In genomic region chr3:100144255-100144866, GRCh38 we compare ENCODE assay signal across 15 cellular contexts. TPM values are rescaled to one million over a fixed set of nuclear protein-coding genes. Genes with fewer than 3 reads are reported as not detected.
A peak's percentile ranks its signal among the peaks of the same experiment; 100 is the strongest.
DNase-seq lines count a peak whose midpoint lies in the region; ATAC-seq and TF ChIP-seq lines count a peak whose summit lies in the region.
"Had no signal": no experiment of that assay in that cellular context is flagged by ENCODE, and none has a peak within 500 bp of the region (broad histone marks: within the 10 kb centered on the region; RNA-seq: fewer than 3 reads in every experiment).

No MANE protein-coding gene starts in this region.

- no peak overlapping the region for H3K4me3 ChIP-seq in sigmoid colon

- no peak overlapping the region for H3K27ac ChIP-seq in sigmoid colon
- H3K27ac ChIP-seq: brain microvascular endothelial cell had no signal

- intact Hi-C loops in sciatic nerve (cut with DNase I) (no loop called here), sigmoid colon (cut with DNase I) (no loop called here)

- H3K9me3 Mint-ChIP-seq in activated T-cell treated with anti-CD3 and anti-CD28 coated beads, Interleukin-2, amount 50 U/mL, for 72 hours: peaks cover 5 to 6% of the 10 kb centered on the region in 2 donors
- H3K9me3 Mint-ChIP-seq in activated T-cell treated with anti-CD3 and anti-CD28 coated beads, Interleukin-2, amount 50 U/mL, for 4 hours: peaks cover 17% of the 10 kb centered on the region
- peaks cover 15% of the 10 kb centered on the region for H3K9me3 Mint-ChIP-seq in stimulated activated memory B cell treated with anti-CD40 and anti-IgM and Interleukin-4, amounts not matched to agents 10 μg/mL and 1 μg/mL and 100 μg/mL, for 72 hours

- no peak for TF ChIP-seq POLR2A in sigmoid colon (IDR thresholded peaks at IDR 0.05)

- peaks cover 13 to 25% of the 10 kb centered on the region in 2 donors for H3K36me3 Mint-ChIP-seq in activated T-cell treated with anti-CD3 and anti-CD28 coated beads, Interleukin-2, amount 50 U/mL, for 72 hours (ENCODE audit: insufficient read depth in 2 of 2)
- peaks cover 22% of the 10 kb centered on the region for H3K36me3 Mint-ChIP-seq in activated T-cell treated with anti-CD3 and anti-CD28 coated beads, Interleukin-2, amount 50 U/mL, for 4 hours (ENCODE audit: insufficient read depth)
- H3K36me3 Mint-ChIP-seq in stimulated activated memory B cell treated with anti-CD40 and anti-IgM and Interleukin-4, amounts not matched to agents 10 μg/mL and 1 μg/mL and 100 μg/mL, for 72 hours: peaks cover 46% of the 10 kb centered on the region
- H3K36me3 Mint-ChIP-seq: natural killer cell had no signal

- H3K27ac Mint-ChIP-seq in activated T-cell treated with anti-CD3 and anti-CD28 coated beads, Interleukin-2, amount 50 U/mL, for 72 hours: no peak overlapping the region
- H3K27ac Mint-ChIP-seq in stimulated activated memory B cell treated with anti-CD40 and anti-IgM and Interleukin-4, amounts not matched to agents 10 μg/mL and 1 μg/mL and 100 μg/mL, for 72 hours: no peak overlapping the region
- H3K27ac Mint-ChIP-seq: natural killer cell had no signal

- no peaks in the 10 kb centered on the region for H3K4me1 Mint-ChIP-seq in activated T-cell treated with anti-CD3 and anti-CD28 coated beads, Interleukin-2, amount 50 U/mL, for 72 hours (ENCODE audit: low read depth)
- H3K4me1 Mint-ChIP-seq in activated T-cell treated with anti-CD3 and anti-CD28 coated beads, Interleukin-2, amount 50 U/mL, for 4 hours (ENCODE audit: low read depth): peaks cover 2% of the 10 kb centered on the region
- peaks cover 11% of the 10 kb centered on the region for H3K4me1 Mint-ChIP-seq in stimulated activated memory B cell treated with anti-CD40 and anti-IgM and Interleukin-4, amounts not matched to agents 10 μg/mL and 1 μg/mL and 100 μg/mL, for 72 hours
- H3K4me1 Mint-ChIP-seq: natural killer cell had no signal

- peak; percentile 29 to 42 for ATAC-seq in activated T-cell treated with anti-CD3 and anti-CD28 coated beads, Interleukin-2, amount 50 U/mL, for 72 hours (replicated peaks in 1 of 2)
- no peak for ATAC-seq in activated T-cell treated with anti-CD3 and anti-CD28 coated beads, Interleukin-2, amount 50 U/mL, for 4 hours
- ATAC-seq in GM21737 (IDR thresholded peaks at IDR 0.05; ENCODE audit: unreplicated experiment): peak; percentile 67
- peak; percentile 91 for ATAC-seq in HG03457 (IDR thresholded peaks at IDR 0.05; ENCODE audit: unreplicated experiment)
- peak; percentile 54 for ATAC-seq in stimulated activated memory B cell treated with anti-CD40 and anti-IgM and Interleukin-4, amounts not matched to agents 10 μg/mL and 1 μg/mL and 100 μg/mL, for 72 hours
- no peak for ATAC-seq in sciatic nerve
- ATAC-seq: natural killer cell had no signal

- TF ChIP-seq EP300 in sigmoid colon (IDR thresholded peaks at IDR 0.05): no peak

- no peak for TF ChIP-seq CTCF in sigmoid colon (IDR thresholded peaks at IDR 0.05)

- no peaks in the 10 kb centered on the region for H3K27me3 Mint-ChIP-seq in activated T-cell treated with anti-CD3 and anti-CD28 coated beads, Interleukin-2, amount 50 U/mL, for 72 hours (ENCODE audit: low read depth)
- no peaks in the 10 kb centered on the region for H3K27me3 Mint-ChIP-seq in activated T-cell treated with anti-CD3 and anti-CD28 coated beads, Interleukin-2, amount 50 U/mL, for 4 hours (ENCODE audit: low read depth)
- H3K27me3 Mint-ChIP-seq in stimulated activated memory B cell treated with anti-CD40 and anti-IgM and Interleukin-4, amounts not matched to agents 10 μg/mL and 1 μg/mL and 100 μg/mL, for 72 hours: no peaks in the 10 kb centered on the region

- H3K9me3 ChIP-seq in sigmoid colon: no peaks in the 10 kb centered on the region

- no peaks in the 10 kb centered on the region for H3K36me3 ChIP-seq in sigmoid colon
- H3K36me3 ChIP-seq: brain microvascular endothelial cell had no signal

- H3K4me3 Mint-ChIP-seq in activated T-cell treated with anti-CD3 and anti-CD28 coated beads, Interleukin-2, amount 50 U/mL, for 72 hours: no peak overlapping the region
- no peak overlapping the region for H3K4me3 Mint-ChIP-seq in activated T-cell treated with anti-CD3 and anti-CD28 coated beads, Interleukin-2, amount 50 U/mL, for 4 hours
- H3K4me3 Mint-ChIP-seq in stimulated activated memory B cell treated with anti-CD40 and anti-IgM and Interleukin-4, amounts not matched to agents 10 μg/mL and 1 μg/mL and 100 μg/mL, for 72 hours: no peak overlapping the region
- H3K4me3 Mint-ChIP-seq: natural killer cell had no signal

- peaks cover 0 to under 1% (median 0%) of the 10 kb centered on the region in 4 donors for H3K4me1 ChIP-seq in sigmoid colon

- DNase-seq in activated T-cell treated with anti-CD3 and anti-CD28 coated beads, Interleukin-2, amount 50 U/mL, for 72 hours: no peak
- no peak for DNase-seq in activated T-cell treated with anti-CD3 and anti-CD28 coated beads, Interleukin-2, amount 50 U/mL, for 4 hours
- DNase-seq in sciatic nerve (ENCODE audit: low spot score) (no peak), DMS 273 treated with DMSO at 0.1 percent for 48 hours (lab: John Stamatoyannopoulos, UW) (no peak), sigmoid colon (no peak)
- DNase-seq: activated T-cell treated with anti-CD3 and anti-CD28 coated beads for 4 hours; brain microvascular endothelial cell; erythroblast; Karpas-422; natural killer cell; NCI-H526; stimulated activated naive CD4-positive, alpha-beta T cell had no signal

- H3K27me3 ChIP-seq in sigmoid colon: no peaks in the 10 kb centered on the region
- H3K27me3 ChIP-seq: brain microvascular endothelial cell had no signal

- WGBS in sigmoid colon, 2 donors: 88 to 90% methylated on average over 1 of the region's 1 CpG

RNA-seq across cellular contexts. Expression of gene FILIP1L, which starts 30.1 kb away (rescaled TPM):
- total RNA-seq in activated T-cell treated with anti-CD3 and anti-CD28 coated beads, Interleukin-2, amount 50 U/mL, for 72 hours: under 1 TPM; 0.46 to 0.93 TPM
- under 1 TPM in 2 of 3 donors, not detected in 1; 0.08 to 0.28 TPM for total RNA-seq in activated T-cell treated with anti-CD3 and anti-CD28 coated beads, Interleukin-2, amount 50 U/mL, for 4 hours
- total RNA-seq in sciatic nerve: 36.2 TPM
- 10 to 100 TPM; 42.5 to 93.3 (median 67.6) TPM for total RNA-seq in sigmoid colon
- 10 to 100 TPM in 1 of 3 donors, 1 to 10 TPM in 2; 6.0 to 14.9 (median 6.5) TPM for polyA plus RNA-seq in sigmoid colon

Comparison
In these comparisons a context has a peak if more than half of its experiments do, and no peak if none do; other contexts are left out.
1. ATAC-seq: peak in activated T-cell treated with anti-CD3 and anti-CD28 coated beads, Interleukin-2, amount 50 U/mL, for 72 hours (2 of 2), GM21737 (single experiment), HG03457 (single experiment) and stimulated activated memory B cell treated with anti-CD40 and anti-IgM and Interleukin-4, amounts not matched to agents 10 μg/mL and 1 μg/mL and 100 μg/mL, for 72 hours (single experiment); none in activated T-cell treated with anti-CD3 and anti-CD28 coated beads, Interleukin-2, amount 50 U/mL, for 4 hours (0 of 2) and sciatic nerve (single experiment).
2. RNA of gene FILIP1L, which starts 30.1 kb away (total RNA-seq): 42.5 to 93.3 TPM in sigmoid colon and 36.2 TPM in sciatic nerve (single experiment); 0.46 to 0.93 TPM in activated T-cell treated with anti-CD3 and anti-CD28 coated beads, Interleukin-2, amount 50 U/mL, for 72 hours and 0.08 to 0.28 TPM in activated T-cell treated with anti-CD3 and anti-CD28 coated beads, Interleukin-2, amount 50 U/mL, for 4 hours; every median in the first group is over 10 times any median in the second.